9 cellular contexts compared by ENCODE assay signal in genomic region chr15:40754574-40754882, GRCh38. TPM values are rescaled to one million over a fixed set of nuclear protein-coding genes. Genes with fewer than 3 reads are reported as not detected.
DNase-seq lines count a peak whose midpoint lies in the region; FAIRE-seq and TF ChIP-seq lines count a peak whose summit lies in the region.
"Had no signal": no experiment of that assay in that cellular context is flagged by ENCODE, and none has a peak within 500 bp of the region (broad histone marks: within the 10 kb centered on the region; RNA-seq: fewer than 3 reads in every experiment).

No MANE protein-coding gene starts in this region.

- H3K4me3 Mint-ChIP-seq in mesothelial cell of epicardium = peak overlapping the region; percentile 94

- H3K36me3 Mint-ChIP-seq in mesothelial cell of epicardium = no peaks in the 10 kb centered on the region

- no peak for TF ChIP-seq POLR2A in H54 (IDR thresholded peaks at IDR 0.05; ENCODE audit: low read depth, low read length)

- peak; percentile 14 for DNase-seq in stimulated activated CD4-positive, alpha-beta T cell treated with anti-CD3 and anti-CD28 coated beads, Interleukin-4, amount 100 ng/mL, for 1 hour
- no peak for DNase-seq in stimulated activated CD4-positive, alpha-beta T cell treated with anti-CD3 and anti-CD28 coated beads, Interleukin-4, amount 100 ng/mL, for 24 hours
- DNase-seq in RWPE1 (ENCODE audit: low spot score) (no peak), ecto neural progenitor cell (ENCODE audit: low spot score) (peak; percentile 60), mesothelial cell of epicardium (ENCODE audit: low spot score in 2 of 2, unreplicated experiment in 2 of 2) (no peak), HuH-7.5 (ENCODE audit: low spot score) (no peak), DMS153 (lab: John Stamatoyannopoulos, UW) (no peak), H54 (ENCODE audit: insufficient read length, low spot score) (no peak)

- H3K27ac ChIP-seq in RWPE1 = peak overlapping the region; percentile 89

- CTCF ChIA-PET in RWPE1 (lab: Yijun Ruan, JAX) = interaction anchor here (0.5 to 0.6 kb wide), 2 partner anchors 140 to 188 kb away, joined by 3 to 4 read pairs; partner anchors contain the start of gene VPS18

- H3K27ac Mint-ChIP-seq in mesothelial cell of epicardium = peak overlapping the region; percentile 98

- peaks cover 24% of the 10 kb centered on the region for H3K4me1 Mint-ChIP-seq in mesothelial cell of epicardium

- no peaks in the 10 kb centered on the region for H3K9me3 Mint-ChIP-seq in mesothelial cell of epicardium

- H3K27me3 Mint-ChIP-seq in mesothelial cell of epicardium (ENCODE audit: low read depth) = no peaks in the 10 kb centered on the region

- FAIRE-seq in H54 (lab: Jason Lieb, UNC) = no peak
- FAIRE-seq: colon had no signal

- TF ChIP-seq CTCF in RWPE1 (conservative IDR thresholded peaks at IDR 0.05; ENCODE audit: low read depth) (no peak), mesothelial cell of epicardium (IDR thresholded peaks at IDR 0.05; ENCODE audit: unreplicated experiment) (no peak)

- POLR2A ChIA-PET in RWPE1 (lab: Yijun Ruan, JAX; ENCODE audit: low non-redundant PET) = no interaction called here

RNA-seq across cellular contexts. Expression of gene RMDN3, which starts 0.5 kb away (rescaled TPM):
- 25.1 to 29.3 TPM (median 26.9 TPM) in 3 replicates for total RNA-seq in mesothelial cell of epicardium

RNA-seq across cellular contexts. Expression of gene GCHFR, which starts 9.3 kb away (rescaled TPM):
- total RNA-seq in mesothelial cell of epicardium = 12.6 to 15.8 TPM (median 14.4 TPM) in 3 replicates

RNA-seq across cellular contexts. Expression of gene C15orf62, which starts 15.3 kb away (rescaled TPM):
- 0.44 to 0.47 TPM (median 0.45 TPM) in 3 replicates for total RNA-seq in mesothelial cell of epicardium

RNA-seq across cellular contexts. Expression of gene ZFYVE19, which starts 52.4 kb away (rescaled TPM):
- 20.9 to 24.4 TPM (median 24.2 TPM) in 3 replicates for total RNA-seq in mesothelial cell of epicardium

RNA-seq across cellular contexts. Expression of gene DNAJC17, which starts 52.7 kb away (rescaled TPM):
- total RNA-seq in mesothelial cell of epicardium = 36.4 to 44.3 TPM (median 41.2 TPM) in 3 replicates

Comparison
In these comparisons a context has a peak if more than half of its experiments do, and no peak if none do; other contexts are left out.
1. DNase-seq: peak in stimulated activated CD4-positive, alpha-beta T cell treated with anti-CD3 and anti-CD28 coated beads, Interleukin-4, amount 100 ng/mL, for 1 hour (single experiment) and ecto neural progenitor cell (single experiment); none in stimulated activated CD4-positive, alpha-beta T cell treated with anti-CD3 and anti-CD28 coated beads, Interleukin-4, amount 100 ng/mL, for 24 hours (single experiment), RWPE1 (single experiment), mesothelial cell of epicardium (0 of 2), HuH-7.5 (single experiment), DMS153 (single experiment) and H54 (single experiment).